11 cellular contexts compared by ENCODE assay signal in the genomic region with DNA sequence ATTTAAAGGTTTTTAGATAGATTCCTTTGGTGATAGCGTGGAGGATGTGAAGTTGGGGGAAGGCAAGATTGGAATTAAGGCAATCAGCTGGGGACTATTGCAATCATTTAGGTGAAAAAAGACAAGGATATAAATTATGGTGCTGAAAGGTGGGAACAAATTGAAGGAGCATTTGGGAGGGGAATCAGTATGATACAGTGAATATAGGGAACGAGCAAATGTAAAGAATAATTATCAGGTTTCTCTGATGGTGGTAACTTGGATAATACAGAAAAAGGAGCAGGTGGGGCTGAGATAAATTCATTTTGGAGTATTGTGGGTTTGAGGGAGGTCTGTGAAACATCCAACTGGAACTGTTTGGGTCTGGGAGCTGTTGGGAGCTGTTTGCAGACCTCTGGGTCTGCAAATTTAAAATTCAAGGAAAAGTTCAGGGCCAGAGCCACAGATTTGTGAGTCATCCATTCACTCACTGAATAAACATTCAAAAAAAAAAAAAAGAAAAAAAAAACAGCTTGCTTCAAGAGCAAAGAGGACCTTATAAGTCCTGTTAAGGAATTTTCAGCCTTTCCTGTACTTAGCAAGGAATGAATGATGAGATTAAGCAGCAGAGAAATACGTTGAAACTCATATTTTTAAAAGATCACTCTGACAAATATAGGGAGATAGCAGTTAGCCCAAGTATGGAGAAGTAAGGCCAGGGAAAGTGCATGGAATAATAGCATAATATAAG.
DNase-seq lines count a peak whose midpoint lies in the region; TF ChIP-seq lines count a peak whose summit lies in the region.
"Had no signal": no experiment of that assay in that cellular context is flagged by ENCODE, and none has a peak within 500 bp of the region (broad histone marks: within the 10 kb centered on the region; RNA-seq: fewer than 3 reads in every experiment).

No MANE protein-coding gene starts in this region.

- peak overlapping the region; percentile 62 for H3K4me2 ChIP-seq in PC-9

- H3K9me2 ChIP-seq in PC-9 (ENCODE audit: insufficient read depth): no peaks in the 10 kb centered on the region

- POLR2A ChIA-PET in Caco-2 (lab: Charles Lee): interaction anchor here (1.0 kb wide), 1 partner anchor 8 kb away, joined by 5 read pairs; no protein-coding TSS in a partner anchor
- POLR2A ChIA-PET in PC-9 (lab: Charles Lee; ENCODE audit: unreplicated experiment): interaction anchor here (0.5 to 0.6 kb wide), 3 partner anchors 75 to 256 kb away, joined by 3 to 11 read pairs (median 9); no protein-coding TSS in a partner anchor

- TF ChIP-seq CTCF in Caco-2 (IDR thresholded peaks at IDR 0.05; ENCODE audit: insufficient read depth in 1 of 2, low read depth in 1 of 2, low read length in 1 of 2, severe bottlenecking in 1 of 2, unreplicated experiment in 1 of 2) (no peak), PC-9 (conservative IDR thresholded peaks at IDR 0.05) (no peak), fibroblast of mammary gland (conservative IDR thresholded peaks at IDR 0.05; ENCODE audit: control insufficient read depth, insufficient read depth, low read depth, low read length) (no peak), ovary (IDR thresholded peaks at IDR 0.05) (no peak), testis (IDR thresholded peaks at IDR 0.05) (no peak)

- BruUV-seq in Caco-2 (replicated peaks; lab: Mats Ljungman, UMichigan): no TSS peak
- BruUV-seq in PC-9 (replicated peaks; lab: Mats Ljungman, UMichigan): no TSS peak

- no peaks in the 10 kb centered on the region for H3K36me3 ChIP-seq in Caco-2 (ENCODE audit: control insufficient read depth, insufficient read depth, low read length)
- no peaks in the 10 kb centered on the region for H3K36me3 ChIP-seq in PC-9 (ENCODE audit: low read depth)
- no peaks in the 10 kb centered on the region for H3K36me3 ChIP-seq in ovary
- H3K36me3 ChIP-seq in testis (ENCODE audit: low read depth, missing control alignments): no peaks in the 10 kb centered on the region

- peak overlapping the region; percentile 23 for H3K4me3 Mint-ChIP-seq in Caco-2 (ENCODE audit: unreplicated experiment)
- H3K4me3 Mint-ChIP-seq: stimulated activated naive CD8-positive, alpha-beta T cell treated with anti-CD3 and anti-CD28 coated beads, Interleukin-15, Interleukin-2, amounts not matched to agents 100 ng/mL and 50 ng/mL, for 24 hours had no signal

- no peaks in the 10 kb centered on the region for H3K27me3 Mint-ChIP-seq in Caco-2 (ENCODE audit: insufficient read depth, unreplicated experiment)

- no peak for TF ChIP-seq POLR2A in ovary (IDR thresholded peaks at IDR 0.05)
- TF ChIP-seq POLR2A in testis (IDR thresholded peaks at IDR 0.05): no peak

- peaks cover 4% of the 10 kb centered on the region; the same call in 1 of the 2 replicates for H3F3A ChIP-seq in PC-9 (ENCODE audit: insufficient read depth, low read depth)

- no peak for TF ChIP-seq EP300 in ovary (IDR thresholded peaks at IDR 0.05)

- peaks cover 28% of the 10 kb centered on the region for H3K9me3 Mint-ChIP-seq in Caco-2 (ENCODE audit: unreplicated experiment)

- DNase-seq in Caco-2 (no peak), PC-9 (peak in 1 of 2 experiments; percentile 88), fibroblast of mammary gland (ENCODE audit: low read depth) (peak; percentile 91), ovary (peak; percentile 37 to 52 (median 46)), NCI-H1436 treated with DMSO at 0.1 percent for 48 hours (lab: John Stamatoyannopoulos, UW) (no peak), testis (no peak), occipital lobe (lab: John Stamatoyannopoulos, UW) (no peak), DMS79 (lab: John Stamatoyannopoulos, UW) (no peak)
- DNase-seq: anterior cingulate cortex, NCI-H774 had no signal

- H3K36me3 Mint-ChIP-seq in Caco-2 (ENCODE audit: insufficient read depth, unreplicated experiment): peaks cover 11% of the 10 kb centered on the region

- H3K9me3 ChIP-seq in Caco-2: no peaks in the 10 kb centered on the region
- H3K9me3 ChIP-seq in PC-9 (ENCODE audit: insufficient read depth, low read depth): no peaks in the 10 kb centered on the region
- no peaks in the 10 kb centered on the region for H3K9me3 ChIP-seq in ovary
- H3K9me3 ChIP-seq in testis: no peaks in the 10 kb centered on the region

- H3K79me2 ChIP-seq in PC-9 (ENCODE audit: low read depth): no peaks in the 10 kb centered on the region

- H4K20me1 ChIP-seq in PC-9 (ENCODE audit: insufficient read depth): no peaks in the 10 kb centered on the region

- H3K4me3 ChIP-seq in Caco-2 (ENCODE audit: low read depth, low read length): no peak overlapping the region
- H3K4me3 ChIP-seq in PC-9: 0 out of 2 replicates have a peak overlapping the region, but pooled peaks have one; percentile 12
- H3K4me3 ChIP-seq in fibroblast of mammary gland (ENCODE audit: control insufficient read depth, low read depth, low read length): no peak overlapping the region
- no peak overlapping the region for H3K4me3 ChIP-seq in ovary
- H3K4me3 ChIP-seq in testis: no peak overlapping the region

- peaks cover 60% of the 10 kb centered on the region for H3K4me1 Mint-ChIP-seq in Caco-2 (ENCODE audit: low read depth, unreplicated experiment)

- peak overlapping the region; percentile 65 for H2AFZ ChIP-seq in PC-9

- H3K27me3 ChIP-seq in Caco-2 (replicated peaks; ENCODE audit: control insufficient read depth, insufficient read depth, low read length): no peaks in the 10 kb centered on the region
- H3K27me3 ChIP-seq in PC-9 (ENCODE audit: insufficient read depth, low read depth): no peaks in the 10 kb centered on the region
- H3K27me3 ChIP-seq in ovary: no peaks in the 10 kb centered on the region
- H3K27me3 ChIP-seq in testis: no peaks in the 10 kb centered on the region

- H3K27ac ChIP-seq in PC-9 (peak overlapping the region; percentile 53), ovary (peak overlapping the region in 1 of 2 donors; percentile 22), testis (peak overlapping the region in 1 of 2 donors; percentile 36)

- CTCF ChIA-PET in Caco-2 (lab: Charles Lee): interaction anchor here (0.7 kb wide), 1 partner anchor 10 kb away, joined by 3 read pairs; no protein-coding TSS in a partner anchor
- CTCF ChIA-PET in PC-9 (lab: Charles Lee): interaction anchor here (0.6 kb wide), 3 partner anchors 221 to 892 kb away, joined by 3 read pairs; no protein-coding TSS in a partner anchor

- H3K27ac Mint-ChIP-seq in Caco-2 (ENCODE audit: unreplicated experiment): peak overlapping the region; percentile 83
- H3K27ac Mint-ChIP-seq: stimulated activated naive CD8-positive, alpha-beta T cell treated with anti-CD3 and anti-CD28 coated beads, Interleukin-15, Interleukin-2, amounts not matched to agents 100 ng/mL and 50 ng/mL, for 24 hours had no signal

- H3K4me1 ChIP-seq in Caco-2 (peaks cover 49% of the 10 kb centered on the region), PC-9 (replicated peaks; ENCODE audit: insufficient read depth) (peaks cover 31% of the 10 kb centered on the region), ovary (ENCODE audit: insufficient read depth) (peaks cover 6% of the 10 kb centered on the region), testis (peaks cover 5% of the 10 kb centered on the region)

- intact Hi-C loops in Caco-2 (cut with micrococcal nuclease; ENCODE audit: unreplicated experiment) (loop anchor here (2.0 kb wide), 1 partner anchor 19 kb away; no protein-coding TSS in a partner anchor), PC-9 (cut with micrococcal nuclease; ENCODE audit: unreplicated experiment) (loop anchor here (2.0 kb wide), 1 partner anchor 75 kb away; no protein-coding TSS in a partner anchor), ovary (cut with DNase I) (no loop called here), testis (cut with DNase I; ENCODE audit: low total_unique reads) (no loop called here)

- WGBS in ovary, 3 donors: 18 to 28% (median 24%) methylated on average over 3 of the region's 3 CpGs
- WGBS in testis, 2 donors: 64 to 65% methylated on average over 3 of the region's 3 CpGs

Comparison
In these comparisons a context has a peak if more than half of its experiments do, and no peak if none do; other contexts are left out.
1. DNase-seq: peak in fibroblast of mammary gland (single experiment) and ovary (5 of 5); none in Caco-2 (0 of 2), NCI-H1436 treated with DMSO at 0.1 percent for 48 hours (single experiment), testis (single experiment), occipital lobe (single experiment) and DMS79 (single experiment).
2. intact Hi-C loops: an anchor here in Caco-2 (2.0 kb wide) and PC-9 (2.0 kb wide); none called in ovary and testis.